Comparison of ENCODE assay signal across 1 cellular context in genomic region chr19:57613941-57614743, GRCh38.
TF ChIP-seq lines count a peak whose summit lies in the region.

ZNF134 (plus strand) TSS chr19:57614242; CDS start chr19:57619469, 5,227 bp downstream.

TF ChIP-seq in H1, 55 proteins besides CTCF, POLR2A, EP300 and RAD21 (continued from another document):
- TF ChIP-seq ATF2 (IDR thresholded peaks at IDR 0.05; ENCODE audit: low read length) (0 out of 2 replicates have a peak, but pooled peaks have one; percentile 35), SIRT6 (IDR thresholded peaks at IDR 0.05; ENCODE audit: low read length) (no peak), CEBPB (IDR thresholded peaks at IDR 0.05; ENCODE audit: low read depth, low read length) (no peak), ASH2L (IDR thresholded peaks at IDR 0.05; ENCODE audit: low read length) (peak; percentile 80), NANOG (IDR thresholded peaks at IDR 0.05; ENCODE audit: insufficient read depth, low read depth, low read length, poor library complexity, severe bottlenecking) (no peak), TAF7 (optimal IDR thresholded peaks at IDR 0.05; ENCODE audit: borderline replicate concordance, low read depth, low read length) (peak; percentile 71), RNF2 (IDR thresholded peaks at IDR 0.05; ENCODE audit: borderline replicate concordance, low read depth, low read length, missing control alignments, poor library complexity, severe bottlenecking) (no peak), KDM5A (IDR thresholded peaks at IDR 0.05; ENCODE audit: low read length) (no peak), EZH2 (IDR thresholded peaks at IDR 0.05; ENCODE audit: low read depth, low read length, severe bottlenecking) (no peak), PHF8 (conservative IDR thresholded peaks at IDR 0.05; ENCODE audit: low read depth, low read length) (peak; percentile 93), RBBP5 (IDR thresholded peaks at IDR 0.05; ENCODE audit: borderline replicate concordance, low read depth, low read length) (peak; percentile 42; the same call in 1 of the 2 replicates), TBP (IDR thresholded peaks at IDR 0.05; ENCODE audit: low read depth, low read length) (peak; percentile 71), MAFK (IDR thresholded peaks at IDR 0.05; ENCODE audit: low read depth, low read length) (no peak)
